36 cellular contexts compared by ENCODE assay signal in genomic region chr2:11611251-11611650, GRCh38. TPM values are rescaled to one million over a fixed set of nuclear protein-coding genes. Genes with fewer than 3 reads are reported as not detected.
"Had no signal": no experiment of that assay in that cellular context is flagged by ENCODE, and none has a peak within 500 bp of the region (broad histone marks: within the 10 kb centered on the region; RNA-seq: fewer than 3 reads in every experiment).

No MANE protein-coding gene starts in this region.

- H3K27ac Mint-ChIP-seq: activated CD4-positive, alpha-beta memory T cell treated with anti-CD3 and anti-CD28 coated beads, Interleukin-2, amount 10 ng/mL, durations not matched to agents 7 days and 5 days; activated CD4-positive, alpha-beta T cell treated with anti-CD3 and anti-CD28 coated beads for 36 hours; activated CD4-positive, alpha-beta T cell treated with anti-CD3 and anti-CD28 coated beads, Interleukin-2, amount 10 ng/mL, durations not matched to agents 7 days and 5 days; activated CD8-positive, alpha-beta memory T cell treated with anti-CD3 and anti-CD28 coated beads, Interleukin-2, amount 10 ng/mL, durations not matched to agents 7 days and 5 days; activated CD8-positive, alpha-beta T cell treated with anti-CD3 and anti-CD28 coated beads, Interleukin-2, amount 10 ng/mL, durations not matched to agents 7 days and 5 days; activated naive CD4-positive, alpha-beta T cell treated with anti-CD3 and anti-CD28 coated beads, Interleukin-2, amount 50 U/mL, for 24 hours; activated naive CD8-positive, alpha-beta T cell; activated naive CD8-positive, alpha-beta T cell treated with anti-CD3 and anti-CD28 coated beads, Interleukin-2, amount 10 ng/mL, durations not matched to agents 7 days and 5 days; activated naive CD8-positive, alpha-beta T cell treated with anti-CD3 and anti-CD28 coated beads, Interleukin-2, amount 50 U/mL, for 24 hours; activated T-cell treated with anti-CD3 and anti-CD28 coated beads, Interleukin-2, amount 50 U/mL, for 24 hours; activated T-helper 2 cell treated with anti-CD3 and anti-CD28 coated beads, Interferon-gamma antibody, Interleukin-2, Interleukin-4, amounts not matched to agents 10 μg/mL and 5 μg/mL and 100 μg/mL, durations not matched to agents 14 hours and 24 hours and 36 hours; T-cell; T-helper 17 cell; WTC11 had no signal

- H3K4me1 ChIP-seq: body of pancreas, breast epithelium had no signal

- H3K9me3 Mint-ChIP-seq: activated CD4-positive, alpha-beta memory T cell treated with anti-CD3 and anti-CD28 coated beads, Interleukin-2, amount 10 ng/mL, durations not matched to agents 7 days and 5 days; activated CD4-positive, alpha-beta T cell treated with anti-CD3 and anti-CD28 coated beads, Interleukin-2, amount 10 ng/mL, durations not matched to agents 7 days and 5 days; activated naive CD4-positive, alpha-beta T cell treated with anti-CD3 and anti-CD28 coated beads, Interleukin-2, amount 10 ng/mL, durations not matched to agents 7 days and 5 days; activated naive CD4-positive, alpha-beta T cell treated with anti-CD3 and anti-CD28 coated beads, Interleukin-2, amount 50 U/mL, for 24 hours; activated naive CD8-positive, alpha-beta T cell treated with anti-CD3 and anti-CD28 coated beads, Interleukin-2, amount 10 ng/mL, durations not matched to agents 7 days and 5 days; activated naive CD8-positive, alpha-beta T cell treated with anti-CD3 and anti-CD28 coated beads, Interleukin-2, amount 50 U/mL, for 24 hours; activated T-cell treated with anti-CD3 and anti-CD28 coated beads, Interleukin-2, amount 50 U/mL, for 24 hours; activated T-helper 2 cell treated with anti-CD3 and anti-CD28 coated beads, Interferon-gamma antibody, Interleukin-2, Interleukin-4, amounts not matched to agents 10 μg/mL and 5 μg/mL and 100 μg/mL, durations not matched to agents 14 hours and 24 hours and 36 hours; T-cell; WTC11 had no signal

- H3K4me3 ChIP-seq: body of pancreas, breast epithelium had no signal

- H3K27me3 Mint-ChIP-seq: activated CD4-positive, alpha-beta T cell treated with anti-CD3 and anti-CD28 coated beads for 36 hours; activated CD4-positive, alpha-beta T cell treated with anti-CD3 and anti-CD28 coated beads, Interleukin-2, amount 10 ng/mL, durations not matched to agents 7 days and 5 days; activated naive CD4-positive, alpha-beta T cell treated with anti-CD3 and anti-CD28 coated beads, Interleukin-2, amount 10 ng/mL, durations not matched to agents 7 days and 5 days; activated naive CD4-positive, alpha-beta T cell treated with anti-CD3 and anti-CD28 coated beads, Interleukin-2, amount 50 U/mL, for 24 hours; activated naive CD8-positive, alpha-beta T cell; activated naive CD8-positive, alpha-beta T cell treated with anti-CD3 and anti-CD28 coated beads, Interleukin-2, amount 50 U/mL, for 24 hours; activated T-cell treated with anti-CD3 and anti-CD28 coated beads, Interleukin-2, amount 50 U/mL, for 24 hours had no signal

- H3K4me1 Mint-ChIP-seq: activated CD4-positive, alpha-beta memory T cell treated with anti-CD3 and anti-CD28 coated beads, Interleukin-2, amount 10 ng/mL, durations not matched to agents 7 days and 5 days; activated CD4-positive, alpha-beta T cell treated with anti-CD3 and anti-CD28 coated beads for 36 hours; activated CD4-positive, alpha-beta T cell treated with anti-CD3 and anti-CD28 coated beads, Interleukin-2, amount 10 ng/mL, durations not matched to agents 7 days and 5 days; activated CD8-positive, alpha-beta memory T cell treated with anti-CD3 and anti-CD28 coated beads, Interleukin-2, amount 10 ng/mL, durations not matched to agents 7 days and 5 days; activated naive CD4-positive, alpha-beta T cell treated with anti-CD3 and anti-CD28 coated beads, Interleukin-2, amount 10 ng/mL, durations not matched to agents 7 days and 5 days; activated naive CD4-positive, alpha-beta T cell treated with anti-CD3 and anti-CD28 coated beads, Interleukin-2, amount 50 U/mL, for 24 hours; activated naive CD8-positive, alpha-beta T cell treated with anti-CD3 and anti-CD28 coated beads, Interleukin-2, amount 10 ng/mL, durations not matched to agents 7 days and 5 days; activated naive CD8-positive, alpha-beta T cell treated with anti-CD3 and anti-CD28 coated beads, Interleukin-2, amount 50 U/mL, for 24 hours; T-cell; WTC11 had no signal

- H3K27me3 ChIP-seq: body of pancreas, brain microvascular endothelial cell, breast epithelium had no signal

- H3K36me3 Mint-ChIP-seq: activated CD8-positive, alpha-beta memory T cell treated with anti-CD3 and anti-CD28 coated beads, Interleukin-2, amount 10 ng/mL, durations not matched to agents 7 days and 5 days; activated naive CD4-positive, alpha-beta T cell treated with anti-CD3 and anti-CD28 coated beads, Interleukin-2, amount 10 ng/mL, durations not matched to agents 7 days and 5 days; activated naive CD4-positive, alpha-beta T cell treated with anti-CD3 and anti-CD28 coated beads, Interleukin-2, amount 50 U/mL, for 24 hours; activated naive CD8-positive, alpha-beta T cell; activated naive CD8-positive, alpha-beta T cell treated with anti-CD3 and anti-CD28 coated beads, Interleukin-2, amount 10 ng/mL, durations not matched to agents 7 days and 5 days; T-cell had no signal

- DNase-seq: activated CD4-positive, alpha-beta memory T cell treated with anti-CD3 and anti-CD28 coated beads, Interleukin-2, amount 10 ng/mL, durations not matched to agents 7 days and 5 days; activated CD4-positive, alpha-beta T cell treated with anti-CD3 and anti-CD28 coated beads for 1 hour; activated CD4-positive, alpha-beta T cell treated with anti-CD3 and anti-CD28 coated beads for 36 hours; activated CD4-positive, alpha-beta T cell treated with anti-CD3 and anti-CD28 coated beads for 48 hours; activated CD4-positive, alpha-beta T cell treated with anti-CD3 and anti-CD28 coated beads, Interleukin-2, amount 10 ng/mL, durations not matched to agents 7 days and 5 days; activated CD4-positive, alpha-beta T cell treated with anti-CD3 and anti-CD28 coated beads, Interleukin-2, amount 50 U/mL, for 48 hours; activated CD4-positive, CD25-positive, alpha-beta regulatory T cell; activated CD8-positive, alpha-beta memory T cell treated with anti-CD3 and anti-CD28 coated beads for 24 hours; activated CD8-positive, alpha-beta memory T cell treated with anti-CD3 and anti-CD28 coated beads, Interleukin-2, amount 10 ng/mL, durations not matched to agents 7 days and 5 days; activated CD8-positive, alpha-beta memory T cell treated with anti-CD3 and anti-CD28 coated beads, Interleukin-2, amount 50 U/mL, for 48 hours; activated CD8-positive, alpha-beta T cell treated with anti-CD3 and anti-CD28 coated beads, Interleukin-2, amount 10 ng/mL, durations not matched to agents 7 days and 5 days; activated effector memory CD4-positive, alpha-beta T cell treated with Interleukin-2 at 50 U/mL for 16 hours; activated gamma-delta T cell; activated naive CD4-positive, alpha-beta T cell treated with anti-CD3 and anti-CD28 coated beads, Interleukin-2, amount 10 ng/mL, durations not matched to agents 7 days and 5 days; activated naive CD4-positive, alpha-beta T cell treated with Interleukin-2 at 50 U/mL for 16 hours; activated naive CD8-positive, alpha-beta T cell treated with anti-CD3 and anti-CD28 coated beads, Interleukin-2, amount 10 ng/mL, durations not matched to agents 7 days and 5 days; activated naive CD8-positive, alpha-beta T cell treated with anti-CD3 and anti-CD28 coated beads, Interleukin-2, amount 50 U/mL, for 24 hours; activated T-cell treated with anti-CD3 and anti-CD28 coated beads, Interleukin-2, amount 50 U/mL, for 24 hours; activated T-cell treated with anti-CD3 and anti-CD28 coated beads, Interleukin-2, amount 50 U/mL, for 48 hours; body of pancreas; brain microvascular endothelial cell; central memory CD4-positive, alpha-beta T cell; T-cell; T-helper 17 cell; T1000 had no signal

- H3K9me3 ChIP-seq: body of pancreas, breast epithelium had no signal

- H3K27ac ChIP-seq: body of pancreas, brain microvascular endothelial cell, WERI-Rb-1 had no signal

- H3K4me3 Mint-ChIP-seq: activated CD4-positive, alpha-beta memory T cell treated with anti-CD3 and anti-CD28 coated beads, Interleukin-2, amount 10 ng/mL, durations not matched to agents 7 days and 5 days; activated CD4-positive, alpha-beta T cell treated with anti-CD3 and anti-CD28 coated beads for 36 hours; activated CD4-positive, alpha-beta T cell treated with anti-CD3 and anti-CD28 coated beads, Interleukin-2, amount 10 ng/mL, durations not matched to agents 7 days and 5 days; activated CD8-positive, alpha-beta memory T cell treated with anti-CD3 and anti-CD28 coated beads, Interleukin-2, amount 10 ng/mL, durations not matched to agents 7 days and 5 days; activated CD8-positive, alpha-beta T cell treated with anti-CD3 and anti-CD28 coated beads, Interleukin-2, amount 10 ng/mL, durations not matched to agents 7 days and 5 days; activated naive CD4-positive, alpha-beta T cell treated with anti-CD3 and anti-CD28 coated beads, Interleukin-2, amount 10 ng/mL, durations not matched to agents 7 days and 5 days; activated naive CD4-positive, alpha-beta T cell treated with anti-CD3 and anti-CD28 coated beads, Interleukin-2, amount 50 U/mL, for 24 hours; activated naive CD8-positive, alpha-beta T cell; activated naive CD8-positive, alpha-beta T cell treated with anti-CD3 and anti-CD28 coated beads, Interleukin-2, amount 10 ng/mL, durations not matched to agents 7 days and 5 days; activated naive CD8-positive, alpha-beta T cell treated with anti-CD3 and anti-CD28 coated beads, Interleukin-2, amount 50 U/mL, for 24 hours; activated T-cell treated with anti-CD3 and anti-CD28 coated beads, Interleukin-2, amount 50 U/mL, for 24 hours; T-cell; T-helper 17 cell; WTC11 had no signal

- H3K36me3 ChIP-seq: brain microvascular endothelial cell, breast epithelium, WERI-Rb-1 had no signal

RNA-seq across cellular contexts. Expression of gene NTSR2, which starts 58.7 kb away (rescaled TPM):
- total RNA-seq: activated CD4-positive, alpha-beta memory T cell treated with anti-CD3 and anti-CD28 coated beads, Interleukin-2, amount 10 ng/mL, durations not matched to agents 7 days and 5 days; activated CD4-positive, alpha-beta T cell treated with anti-CD3 and anti-CD28 coated beads for 36 hours; activated CD4-positive, alpha-beta T cell treated with anti-CD3 and anti-CD28 coated beads, Interleukin-2, amount 10 ng/mL, durations not matched to agents 7 days and 5 days; activated CD8-positive, alpha-beta memory T cell treated with anti-CD3 and anti-CD28 coated beads, Interleukin-2, amount 10 ng/mL, durations not matched to agents 7 days and 5 days; activated CD8-positive, alpha-beta T cell treated with anti-CD3 and anti-CD28 coated beads, Interleukin-2, amount 10 ng/mL, durations not matched to agents 7 days and 5 days; activated naive CD8-positive, alpha-beta T cell treated with anti-CD3 and anti-CD28 coated beads, Interleukin-2, amount 10 ng/mL, durations not matched to agents 7 days and 5 days; activated T-helper 2 cell treated with anti-CD3 and anti-CD28 coated beads, Interferon-gamma antibody, Interleukin-2, Interleukin-4, amounts not matched to agents 10 μg/mL and 5 μg/mL and 100 μg/mL, durations not matched to agents 14 hours and 24 hours and 36 hours; aorta; astrocyte; body of pancreas; cardiac septum; T-cell; T-helper 1 cell treated with Interleukin-12 subunit alpha and Interleukin-12 subunit beta and Interleukin-4 antibody, amounts not matched to agents 30 ng/mL and 1 ng/mL, for 36 hours; T-helper 17 cell; T-helper 2 cell treated with Interferon-gamma antibody and Interleukin-4, amounts not matched to agents 100 ng/mL and 5 ng/mL, for 36 hours; WTC11 had no signal
- polyA plus RNA-seq: aorta had no signal
